Comparison of ENCODE assay signal across 19 cellular contexts in genomic region chr4:10974371-10974770, GRCh38.
A peak's percentile ranks its signal among the peaks of the same experiment; 100 is the strongest.
DNase-seq lines count a peak whose midpoint lies in the region; ATAC-seq and TF ChIP-seq lines count a peak whose summit lies in the region.
"Had no signal": no experiment of that assay in that cellular context is flagged by ENCODE, and none has a peak within 500 bp of the region (broad histone marks: within the 10 kb centered on the region; RNA-seq: fewer than 3 reads in every experiment).

No MANE protein-coding gene starts in this region.

- CTCF ChIA-PET in activated B cell treated with CpG ODN at 0.5 μM for 24 hours (lab: Charles Lee) = no interaction called here

- intact Hi-C loops in activated B cell treated with CpG ODN at 0.5 μM for 24 hours (cut with micrococcal nuclease) = loop anchor here (10.0 kb wide), 1 partner anchor 230 kb away; no protein-coding TSS in a partner anchor

- peak; percentile 58 for ATAC-seq in activated B cell treated with CpG ODN at 0.5 μM for 24 hours (ENCODE audit: low read depth)
- ATAC-seq in foreskin keratinocyte = peak; percentile 73
- peak; percentile 79 to 86 for ATAC-seq in stimulated activated naive B cell treated with anti-CD40 and anti-IgM and Interleukin-4, amounts not matched to agents 10 μg/mL and 1 μg/mL and 100 μg/mL, for 72 hours (replicated peaks)

- POLR2A ChIA-PET in activated B cell treated with CpG ODN at 0.5 μM for 24 hours (lab: Charles Lee) = no interaction called here

- no peak overlapping the region for H3K27ac ChIP-seq in foreskin keratinocyte
- H3K27ac ChIP-seq: BLaER1, RWPE1 had no signal

- H3K36me3 Mint-ChIP-seq in activated B cell treated with CpG ODN at 0.5 μM for 24 hours (ENCODE audit: low read depth) = peaks cover 4% of the 10 kb centered on the region
- H3K36me3 Mint-ChIP-seq in stimulated activated naive B cell treated with anti-CD40 and anti-IgM and Interleukin-4, amounts not matched to agents 10 μg/mL and 1 μg/mL and 100 μg/mL, for 72 hours = peaks cover 12 to 25% of the 10 kb centered on the region in 2 donors

- peaks cover 33% of the 10 kb centered on the region for H3K4me1 Mint-ChIP-seq in activated B cell treated with CpG ODN at 0.5 μM for 24 hours
- peaks cover 20 to 26% of the 10 kb centered on the region in 2 donors for H3K4me1 Mint-ChIP-seq in stimulated activated naive B cell treated with anti-CD40 and anti-IgM and Interleukin-4, amounts not matched to agents 10 μg/mL and 1 μg/mL and 100 μg/mL, for 72 hours

- DNase-seq in HT1080 (ENCODE audit: low read depth) (peak; percentile 29), activated B cell treated with CpG ODN at 0.5 μM for 24 hours (no peak), foreskin keratinocyte (peak in 1 of 2 donors; percentile 35), SW 1271 (lab: John Stamatoyannopoulos, UW) (no peak), NCI-H1092 (lab: John Stamatoyannopoulos, UW) (no peak)
- peak; percentile 63 for DNase-seq in stimulated activated naive B cell treated with anti-CD40 and anti-IgM and Interleukin-4, amounts not matched to agents 10 μg/mL and 1 μg/mL and 100 μg/mL, for 72 hours
- no peak for DNase-seq in central memory CD4-positive, alpha-beta T cell
- DNase-seq: CD4-positive, alpha-beta T cell; HFFc6; MM.1S; NCI-H1105; NCI-H146; NCI-H2029; NCI-H2227 treated with DMSO at 0.1 percent for 48 hours; NCI-H510A; SIG-M5; SK-N-SH had no signal

- TF ChIP-seq CTCF in activated B cell treated with CpG ODN at 0.5 μM for 24 hours (IDR thresholded peaks at IDR 0.05) = no peak
- no peak for TF ChIP-seq CTCF in foreskin keratinocyte (conservative IDR thresholded peaks at IDR 0.05)

- peak overlapping the region; percentile 52 for H3K27ac Mint-ChIP-seq in activated B cell treated with CpG ODN at 0.5 μM for 24 hours
- peak overlapping the region; percentile 88 for H3K27ac Mint-ChIP-seq in stimulated activated naive B cell treated with anti-CD40 and anti-IgM and Interleukin-4, amounts not matched to agents 10 μg/mL and 1 μg/mL and 100 μg/mL, for 72 hours
- H3K27ac Mint-ChIP-seq: CD4-positive, alpha-beta T cell; HFFc6 had no signal

- H3K4me3 Mint-ChIP-seq in activated B cell treated with CpG ODN at 0.5 μM for 24 hours = no peak overlapping the region
- H3K4me3 Mint-ChIP-seq in stimulated activated naive B cell treated with anti-CD40 and anti-IgM and Interleukin-4, amounts not matched to agents 10 μg/mL and 1 μg/mL and 100 μg/mL, for 72 hours = no peak overlapping the region
- H3K4me3 Mint-ChIP-seq: CD4-positive, alpha-beta T cell; HFFc6 had no signal

- no peaks in the 10 kb centered on the region for H3K27me3 Mint-ChIP-seq in activated B cell treated with CpG ODN at 0.5 μM for 24 hours
- no peaks in the 10 kb centered on the region for H3K27me3 Mint-ChIP-seq in stimulated activated naive B cell treated with anti-CD40 and anti-IgM and Interleukin-4, amounts not matched to agents 10 μg/mL and 1 μg/mL and 100 μg/mL, for 72 hours
- H3K27me3 Mint-ChIP-seq: CD4-positive, alpha-beta T cell had no signal

- peaks cover 13% of the 10 kb centered on the region for H3K9me3 Mint-ChIP-seq in activated B cell treated with CpG ODN at 0.5 μM for 24 hours
- peaks cover 17 to 19% of the 10 kb centered on the region in 2 donors for H3K9me3 Mint-ChIP-seq in stimulated activated naive B cell treated with anti-CD40 and anti-IgM and Interleukin-4, amounts not matched to agents 10 μg/mL and 1 μg/mL and 100 μg/mL, for 72 hours
- H3K9me3 Mint-ChIP-seq: CD4-positive, alpha-beta T cell had no signal

- no peaks in the 10 kb centered on the region for H3K4me1 ChIP-seq in foreskin keratinocyte

- H3K27me3 ChIP-seq in foreskin keratinocyte = peaks cover 2% of the 10 kb centered on the region
- H3K27me3 ChIP-seq: BLaER1 had no signal

Comparison
In these comparisons a context has a peak if more than half of its experiments do, and no peak if none do; other contexts are left out.
1. DNase-seq: peak in HT1080 (single experiment) and stimulated activated naive B cell treated with anti-CD40 and anti-IgM and Interleukin-4, amounts not matched to agents 10 μg/mL and 1 μg/mL and 100 μg/mL, for 72 hours (single experiment); none in activated B cell treated with CpG ODN at 0.5 μM for 24 hours (single experiment), SW 1271 (0 of 2), central memory CD4-positive, alpha-beta T cell (single experiment) and NCI-H1092 (single experiment).
2. Peak in every context shown above with its lines, with median percentiles within 50 percentile points of each other: ATAC-seq.